ENCODE assay signal across 15 cellular contexts in the genomic region with DNA sequence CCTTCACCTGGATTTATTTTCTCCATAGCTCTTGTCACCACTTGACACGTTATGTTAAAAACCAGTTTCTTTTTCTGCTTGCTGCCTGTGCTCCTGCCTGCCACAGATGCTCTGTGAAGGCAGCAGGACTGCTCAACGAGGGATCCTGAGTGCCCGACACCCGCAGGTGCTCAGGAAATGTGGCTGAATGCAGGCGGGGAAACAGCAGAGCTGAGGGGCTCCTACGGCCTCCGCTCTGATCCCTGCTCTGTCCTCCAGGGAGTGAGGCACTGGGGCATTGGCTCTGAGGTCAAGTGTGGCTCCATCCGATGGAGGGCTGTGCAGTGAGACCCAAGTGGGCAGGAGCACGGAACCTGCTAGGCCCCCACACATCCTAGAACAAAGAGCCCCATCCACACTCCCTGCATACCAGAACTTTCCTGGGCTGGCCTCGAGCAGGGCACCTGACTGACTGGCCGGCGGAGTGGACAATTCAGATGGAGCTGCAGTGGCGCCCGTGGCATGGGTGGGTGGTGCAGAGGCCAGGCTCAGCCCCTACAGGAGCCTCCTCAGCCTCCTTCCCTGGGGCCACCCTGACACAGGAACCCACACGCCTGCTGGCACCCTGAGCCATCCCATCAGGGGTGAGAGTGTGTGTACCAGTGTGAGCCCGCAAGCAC. TPM values are rescaled to one million over a fixed set of nuclear protein-coding genes. Genes with fewer than 3 reads are reported as not detected.
DNase-seq lines count a peak whose midpoint lies in the region; ATAC-seq and TF ChIP-seq lines count a peak whose summit lies in the region.
"Had no signal": no experiment of that assay in that cellular context is flagged by ENCODE, and none has a peak within 500 bp of the region (broad histone marks: within the 10 kb centered on the region; RNA-seq: fewer than 3 reads in every experiment).

No MANE protein-coding gene starts in this region.

- CTCF ChIA-PET in CD4-positive, alpha-beta T cell (lab: Charles Lee): no interaction called here

- H3K27ac Mint-ChIP-seq in CD4-positive, alpha-beta T cell: no peak overlapping the region
- H3K27ac Mint-ChIP-seq: mesothelial cell of epicardium had no signal

- H3K4me3 Mint-ChIP-seq in CD4-positive, alpha-beta T cell: no peak overlapping the region
- H3K4me3 Mint-ChIP-seq: mesothelial cell of epicardium had no signal

- H3K4me3 ChIP-seq in DND-41 (ENCODE audit: low read depth in 1 of 2, low read length in 2 of 2) (no peak overlapping the region), lower lobe of right lung (no peak overlapping the region), esophagus squamous epithelium (no peak overlapping the region)
- H3K4me3 ChIP-seq: GM23248 had no signal

- peak overlapping the region; percentile 13 for H3K4me2 ChIP-seq in DND-41 (ENCODE audit: insufficient read depth, low read length)

- TF ChIP-seq CTCF in DND-41 (IDR thresholded peaks at IDR 0.05; ENCODE audit: borderline replicate concordance, extremely low read depth, low read length, poor library complexity, severe bottlenecking) (no peak), lower lobe of right lung (IDR thresholded peaks at IDR 0.05) (no peak), esophagus squamous epithelium (IDR thresholded peaks at IDR 0.05) (no peak)
- TF ChIP-seq CTCF in CD4-positive, alpha-beta T cell (IDR thresholded peaks at IDR 0.05): no peak

- POLR2A ChIA-PET in CD4-positive, alpha-beta T cell (lab: Charles Lee): no interaction called here

- peaks cover 67% of the 10 kb centered on the region for H3K4me1 ChIP-seq in DND-41 (ENCODE audit: insufficient read depth, low read length)
- no peaks in the 10 kb centered on the region for H3K4me1 ChIP-seq in lower lobe of right lung
- H3K4me1 ChIP-seq in esophagus squamous epithelium: peaks cover 0 to 2% (median 0%) of the 10 kb centered on the region in 3 donors

- no peak for TF ChIP-seq POLR2A in esophagus squamous epithelium (IDR thresholded peaks at IDR 0.05)

- H3K9me3 ChIP-seq in DND-41 (ENCODE audit: insufficient read depth, low read length, severe bottlenecking): no peaks in the 10 kb centered on the region
- no peaks in the 10 kb centered on the region for H3K9me3 ChIP-seq in lower lobe of right lung
- H3K9me3 ChIP-seq in esophagus squamous epithelium: no peaks in the 10 kb centered on the region
- no peaks in the 10 kb centered on the region for H3K9me3 ChIP-seq in CD4-positive, alpha-beta T cell (ENCODE audit: control insufficient read depth, low read length)

- H3K79me2 ChIP-seq in DND-41 (ENCODE audit: insufficient read depth, low read length): no peaks in the 10 kb centered on the region

- no peaks in the 10 kb centered on the region for H3K27me3 Mint-ChIP-seq in CD4-positive, alpha-beta T cell

- WGBS in esophagus squamous epithelium, 2 donors: 67 to 80% methylated on average over 1 to 2 of the region's 16 CpGs

- intact Hi-C loops in lower lobe of right lung (cut with DNase I): no loop called here
- intact Hi-C loops in esophagus squamous epithelium (cut with DNase I): no loop called here
- intact Hi-C loops in CD4-positive, alpha-beta T cell (cut with DNase I, micrococcal nuclease): no loop called here

- no peaks in the 10 kb centered on the region for H3K27me3 ChIP-seq in DND-41 (ENCODE audit: insufficient read depth, low read length, poor library complexity)
- no peaks in the 10 kb centered on the region for H3K27me3 ChIP-seq in lower lobe of right lung (ENCODE audit: low read depth)
- peaks cover 0 to 6% (median 0%) of the 10 kb centered on the region in 4 donors for H3K27me3 ChIP-seq in esophagus squamous epithelium
- no peaks in the 10 kb centered on the region for H3K27me3 ChIP-seq in CD4-positive, alpha-beta T cell (ENCODE audit: control insufficient read depth, insufficient read depth, low read length)

- H3K36me3 Mint-ChIP-seq in CD4-positive, alpha-beta T cell (ENCODE audit: low read depth): no peaks in the 10 kb centered on the region
- H3K36me3 Mint-ChIP-seq: mesothelial cell of epicardium had no signal

- H3K36me3 ChIP-seq in DND-41 (ENCODE audit: insufficient read depth, low read length): no peaks in the 10 kb centered on the region
- no peaks in the 10 kb centered on the region for H3K36me3 ChIP-seq in lower lobe of right lung
- H3K36me3 ChIP-seq in esophagus squamous epithelium: no peaks in the 10 kb centered on the region

- H3K9ac ChIP-seq in DND-41 (ENCODE audit: low read depth, low read length): peak overlapping the region; percentile 18
- H3K9ac ChIP-seq: GM23248 had no signal

- no peaks in the 10 kb centered on the region for H3K9me3 Mint-ChIP-seq in CD4-positive, alpha-beta T cell
- H3K9me3 Mint-ChIP-seq: mesothelial cell of epicardium had no signal

- H2AFZ ChIP-seq in DND-41 (ENCODE audit: low read depth, low read length): no peak overlapping the region
- H2AFZ ChIP-seq: GM23248 had no signal

- peaks cover 14% of the 10 kb centered on the region for H3K4me1 Mint-ChIP-seq in CD4-positive, alpha-beta T cell (ENCODE audit: low read depth)

- DNase-seq in DND-41: peak; percentile 74
- peak; percentile 35 for DNase-seq in lower lobe of right lung
- DNase-seq in esophagus squamous epithelium (lab: John Stamatoyannopoulos, UW): no peak
- no peak for DNase-seq in CD4-positive, alpha-beta T cell
- no peak for DNase-seq in CD1c-positive myeloid dendritic cell (ENCODE audit: extremely low spot score)
- DNase-seq: dermis blood vessel endothelial cell, GM23248, IMR-90, NCI-H1436, NCI-H774 had no signal

- no peaks in the 10 kb centered on the region for H4K20me1 ChIP-seq in DND-41 (ENCODE audit: insufficient read depth, low read length)

- ATAC-seq in DND-41 (ENCODE audit: insufficient read depth, low read depth) (peak; percentile 57), GM21381 (IDR thresholded peaks at IDR 0.05; ENCODE audit: unreplicated experiment) (peak; percentile 4), HG03460 (IDR thresholded peaks at IDR 0.05; ENCODE audit: unreplicated experiment) (peak; percentile 1), lower lobe of right lung (peak in 1 of 2 donors; percentile 19), GM21390 (IDR thresholded peaks at IDR 0.05; ENCODE audit: unreplicated experiment) (no peak)
- ATAC-seq in CD4-positive, alpha-beta T cell (ENCODE audit: poor library complexity): no peak

- H3K27ac ChIP-seq in DND-41 (ENCODE audit: low read length): peak overlapping the region; percentile 81
- H3K27ac ChIP-seq in lower lobe of right lung: no peak overlapping the region
- H3K27ac ChIP-seq in esophagus squamous epithelium: no peak overlapping the region
- H3K27ac ChIP-seq in CD4-positive, alpha-beta T cell (ENCODE audit: low read depth, low read length): no peak overlapping the region
- H3K27ac ChIP-seq: GM23248, VCaP had no signal

RNA-seq across cellular contexts. Expression of a gene that starts 27.9 kb away (rescaled TPM):
- 82.3 TPM for total RNA-seq in lower lobe of right lung
- 10 to 100 TPM in 2 of 4 donors, 1 to 10 TPM in 2; 7.3 to 27.1 (median 10.7) TPM for total RNA-seq in esophagus squamous epithelium
- total RNA-seq in CD4-positive, alpha-beta T cell: 100 to 1,000 TPM; 102 to 108 TPM

Comparison
In these comparisons a context has a peak if more than half of its experiments do, and no peak if none do; other contexts are left out.
1. ATAC-seq: peak in DND-41 (single experiment), GM21381 (single experiment) and HG03460 (single experiment); none in CD4-positive, alpha-beta T cell (single experiment) and GM21390 (single experiment).
2. DNase-seq: peak in DND-41 (single experiment) and lower lobe of right lung (single experiment); none in esophagus squamous epithelium (single experiment), CD4-positive, alpha-beta T cell (0 of 10) and CD1c-positive myeloid dendritic cell (single experiment).